13 cellular contexts compared by ENCODE assay signal in genomic region chr10:119396008-119396708, GRCh38.
A peak's percentile ranks its signal among the peaks of the same experiment; 100 is the strongest.
DNase-seq lines count a peak whose midpoint lies in the region; ATAC-seq, FAIRE-seq and TF ChIP-seq lines count a peak whose summit lies in the region.
"Had no signal": no experiment of that assay in that cellular context is flagged by ENCODE, and none has a peak within 500 bp of the region (broad histone marks: within the 10 kb centered on the region; RNA-seq: fewer than 3 reads in every experiment).

No MANE protein-coding gene starts in this region.

- BruUV-seq in A673 (replicated peaks; lab: Mats Ljungman, UMichigan) (no TSS peak), GM12878 (replicated peaks; lab: Mats Ljungman, UMichigan) (no TSS peak)

- H3K9me3 ChIP-seq in A673 (ENCODE audit: low read depth, low read length, poor library complexity, severe bottlenecking) = no peaks in the 10 kb centered on the region
- H3K9me3 ChIP-seq in GM12878 (replicated peaks; ENCODE audit: control insufficient read depth, insufficient read depth, low read length) = no peaks in the 10 kb centered on the region
- H3K9me3 ChIP-seq: adrenal gland, BE2C had no signal

- TF ChIP-seq CTCF in A673 (conservative IDR thresholded peaks at IDR 0.05; ENCODE audit: low read depth, low read length) (no peak), GM12878 (IDR thresholded peaks at IDR 0.05 in 2 of 3, conservative IDR thresholded peaks at IDR 0.05 in 1 of 3; ENCODE audit: control insufficient read depth in 2 of 3, extremely low read depth in 1 of 3, insufficient read depth in 1 of 3, low read depth in 3 of 3, low read length in 3 of 3) (no peak), nephron (IDR thresholded peaks at IDR 0.05; ENCODE audit: unreplicated experiment in 3 of 3) (no peak)

- RAD21 ChIA-PET in GM12878 (lab: Charles Lee; ENCODE audit: unreplicated experiment) = interaction anchor here (1.4 kb wide), 1 partner anchor 190 kb away, joined by 3 read pairs; no protein-coding TSS in a partner anchor

- SMC1A ChIA-PET in GM12878 (lab: Charles Lee; ENCODE audit: uncharacterized antibody, unreplicated experiment) = interaction anchor here (0.6 to 1.1 kb wide), 3 partner anchors 11 to 161 kb away, joined by 3 to 4 read pairs (median 3); no protein-coding TSS in a partner anchor

- H3K9me3 Mint-ChIP-seq in nephron = no peaks in the 10 kb centered on the region
- H3K9me3 Mint-ChIP-seq: T-helper 1 cell treated with Interleukin-12 subunit alpha and Interleukin-12 subunit beta and Interleukin-4 antibody, amounts not matched to agents 30 μg/mL and 1 μg/mL, for 36 hours had no signal

- no peaks in the 10 kb centered on the region for H3K79me2 ChIP-seq in GM12878 (ENCODE audit: control insufficient read depth, insufficient read depth, low read length)

- H3K27me3 Mint-ChIP-seq in nephron (ENCODE audit: low read depth) = peaks cover 6% of the 10 kb centered on the region

- no peak overlapping the region for H3K4me2 ChIP-seq in GM12878 (ENCODE audit: control insufficient read depth, insufficient read depth)

- no peak overlapping the region for H3K4me3 Mint-ChIP-seq in nephron
- H3K4me3 Mint-ChIP-seq: T-helper 1 cell treated with Interleukin-12 subunit alpha and Interleukin-12 subunit beta and Interleukin-4 antibody, amounts not matched to agents 30 μg/mL and 1 μg/mL, for 36 hours had no signal

- intact Hi-C loops in A673 (cut with micrococcal nuclease; ENCODE audit: unreplicated experiment) = no loop called here
- intact Hi-C loops in GM12878 (cut with micrococcal nuclease; ENCODE audit: unreplicated experiment) = no loop called here

- H3K36me3 ChIP-seq in A673 (ENCODE audit: insufficient read depth, low read length, poor library complexity, severe bottlenecking) (no peaks in the 10 kb centered on the region), GM12878 (ENCODE audit: control insufficient read depth in 2 of 2, insufficient read depth in 2 of 2, low read length in 1 of 2) (peaks cover 4 to 6% of the 10 kb centered on the region in 2 experiments; a peak in 2 of 4 replicates)
- H3K36me3 ChIP-seq: adrenal gland, BE2C had no signal

- no peak for DNase-seq in A673 (ENCODE audit: low spot score)
- DNase-seq in GM12891 (ENCODE audit: insufficient read length, low spot score) = no peak
- DNase-seq in GM12878 (ENCODE audit: low read depth, low spot score) = no peak
- no peak for DNase-seq in cerebellar cortex (ENCODE audit: low spot score)
- no peak for DNase-seq in middle frontal gyrus (ENCODE audit: extremely low spot score, low spot score)
- DNase-seq in OCI-M2 (lab: John Stamatoyannopoulos, UW; ENCODE audit: unreplicated experiment) = no peak
- DNase-seq: BE2C, NCI-H187 treated with DMSO at 0.1 percent for 48 hours had no signal

- H3K4me3 ChIP-seq in A673 (ENCODE audit: low read depth, low read length, poor library complexity, severe bottlenecking) (no peak overlapping the region), GM12878 (no peak overlapping the region)
- H3K4me3 ChIP-seq: adrenal gland had no signal

- 62% methylated on average over 10 of the region's 10 CpGs for WGBS in GM12878 (ENCODE audit: insufficient coverage, insufficient replicate concordance, low lambda C conversion rate, missing lambda C conversion rate)

- H3K4me1 ChIP-seq in A673 (ENCODE audit: insufficient read depth, low read length, poor library complexity, severe bottlenecking) (peaks cover 12% of the 10 kb centered on the region), GM12878 (ENCODE audit: control insufficient read depth, insufficient read depth, low read length) (peaks cover 23% of the 10 kb centered on the region)
- H3K4me1 ChIP-seq: BE2C had no signal

- peak overlapping the region in 2 of 3 experiments; percentile 21 to 63 for H3K27ac Mint-ChIP-seq in nephron
- H3K27ac Mint-ChIP-seq: T-helper 1 cell treated with Interleukin-12 subunit alpha and Interleukin-12 subunit beta and Interleukin-4 antibody, amounts not matched to agents 30 μg/mL and 1 μg/mL, for 36 hours had no signal

- ATAC-seq in GM12878 = peak; percentile 69
- ATAC-seq in HG02571 (IDR thresholded peaks at IDR 0.05; ENCODE audit: unreplicated experiment) = no peak

- H3K27ac ChIP-seq in A673 (ENCODE audit: low read depth, low read length, poor library complexity, severe bottlenecking) (peak overlapping the region; percentile 53), GM12878 (ENCODE audit: control insufficient read depth, insufficient read depth) (peak overlapping the region; percentile 42)

- POLR2A ChIA-PET in A673 (lab: Charles Lee; ENCODE audit: low non-redundant PET) (no interaction called here), GM12878 (lab: Charles Lee) (interaction anchor here (0.6 to 0.9 kb wide), 2 partner anchors 8 to 19 kb away, joined by 3 read pairs; no protein-coding TSS in a partner anchor)

- no peak for TF ChIP-seq EP300 in GM12878 (IDR thresholded peaks at IDR 0.05; ENCODE audit: borderline replicate concordance in 1 of 2, control insufficient read depth in 1 of 2, low read depth in 2 of 2, low read length in 2 of 2)

- H3K27me3 ChIP-seq in A673 (replicated peaks; ENCODE audit: insufficient read depth, low read depth, low read length, poor library complexity) (no peaks in the 10 kb centered on the region), GM12878 (replicated peaks in 1 of 2; ENCODE audit: control insufficient read depth in 2 of 2, insufficient read depth in 2 of 2, low read length in 1 of 2) (no peaks in the 10 kb centered on the region)
- H3K27me3 ChIP-seq: adrenal gland, BE2C had no signal

- CTCF ChIA-PET in A673 (lab: Charles Lee) (no interaction called here), GM12878 (lab: Yijun Ruan, JAX) (interaction anchor here (1.2 to 2.1 kb wide), 3 partner anchors 10 to 197 kb away, joined by 3 to 8 read pairs (median 5); no protein-coding TSS in a partner anchor)

- H3K9ac ChIP-seq in GM12878 (ENCODE audit: control insufficient read depth, insufficient read depth, low read length) = no peak overlapping the region

- TF ChIP-seq POLR2A in GM12891 (IDR thresholded peaks at IDR 0.05; ENCODE audit: low read depth, low read length) = no peak
- TF ChIP-seq POLR2A in GM12878 (IDR thresholded peaks at IDR 0.05; ENCODE audit: low read depth, low read length) = no peak

- peaks cover 9% of the 10 kb centered on the region for H3K36me3 Mint-ChIP-seq in nephron (ENCODE audit: low read depth)

- no peaks in the 10 kb centered on the region for H4K20me1 ChIP-seq in GM12878 (ENCODE audit: control insufficient read depth, insufficient read depth)

- no peak for FAIRE-seq in GM12891 (lab: Jason Lieb, UNC)
- FAIRE-seq in GM12878 (lab: Jason Lieb, UNC) = no peak
- FAIRE-seq: H1 had no signal

- in situ Hi-C loops in GM12878 (cut with MboI) = no loop called here

- no peak for TF ChIP-seq RAD21 in GM12878 (IDR thresholded peaks at IDR 0.05; ENCODE audit: insufficient read depth, low read depth, low read length)

- H3K4me1 Mint-ChIP-seq in nephron = peaks cover 62% of the 10 kb centered on the region

- no peak overlapping the region for H2AFZ ChIP-seq in GM12878 (ENCODE audit: control insufficient read depth, low read depth, low read length)

TF ChIP-seq in GM12891, 5 proteins besides CTCF, POLR2A, EP300 and RAD21:
- TF ChIP-seq SPI1 (IDR thresholded peaks at IDR 0.05; ENCODE audit: low read depth, low read length) = no peak
- no peak for TF ChIP-seq PAX5 (IDR thresholded peaks at IDR 0.05; ENCODE audit: insufficient read depth, low read length, severe bottlenecking)
- 0 out of 2 replicates have a peak, but pooled peaks have one; percentile 8 for TF ChIP-seq TAF1 (IDR thresholded peaks at IDR 0.05; ENCODE audit: low read depth, low read length)
- TF ChIP-seq POLR2AphosphoS5 (IDR thresholded peaks at IDR 0.05; ENCODE audit: low read depth, low read length) = no peak
- TF ChIP-seq POU2F2 (IDR thresholded peaks at IDR 0.05; ENCODE audit: low read depth, low read length) = no peak

TF ChIP-seq in GM12878, 131 proteins besides CTCF, POLR2A, EP300 and RAD21:
- TF ChIP-seq HDGF (IDR thresholded peaks at IDR 0.05) = no peak
- no peak for TF ChIP-seq PBX3 (IDR thresholded peaks at IDR 0.05; ENCODE audit: insufficient replicate concordance, low read depth, low read length)
- TF ChIP-seq RUNX3 (IDR thresholded peaks at IDR 0.05; ENCODE audit: low read length) = no peak
- TF ChIP-seq NR2F1 (conservative IDR thresholded peaks at IDR 0.05) = no peak
- TF ChIP-seq RAD51 (IDR thresholded peaks at IDR 0.05) = 0 out of 2 replicates have a peak, but pooled peaks have one; percentile 14
